21 cellular contexts compared by ENCODE assay signal in genomic region chr2:151852260-151853069, GRCh38. TPM values are rescaled to one million over a fixed set of nuclear protein-coding genes. Genes with fewer than 3 reads are reported as not detected.
A peak's percentile ranks its signal among the peaks of the same experiment; 100 is the strongest.
DNase-seq lines count a peak whose midpoint lies in the region; ATAC-seq, FAIRE-seq and TF ChIP-seq lines count a peak whose summit lies in the region.
"Had no signal": no experiment of that assay in that cellular context is flagged by ENCODE, and none has a peak within 500 bp of the region (broad histone marks: within the 10 kb centered on the region; RNA-seq: fewer than 3 reads in every experiment).

No MANE protein-coding gene starts in this region.

- H3K4me1 Mint-ChIP-seq in endodermal cell, result peaks cover 19% of the 10 kb centered on the region
- H3K4me1 Mint-ChIP-seq: activated naive CD4-positive, alpha-beta T cell treated with anti-CD3 and anti-CD28 coated beads, Interleukin-2, amount 50 U/mL, for 24 hours; CD4-positive, CD25-positive, alpha-beta regulatory T cell had no signal

- no peak overlapping the region for H3K27ac Mint-ChIP-seq in endodermal cell
- H3K27ac Mint-ChIP-seq: activated CD8-positive, alpha-beta T cell treated with anti-CD3 and anti-CD28 coated beads, Interleukin-2, amount 10 ng/mL, durations not matched to agents 7 days and 5 days; activated naive CD4-positive, alpha-beta T cell treated with anti-CD3 and anti-CD28 coated beads, Interleukin-2, amount 50 U/mL, for 24 hours; CD4-positive, CD25-positive, alpha-beta regulatory T cell had no signal

- H3K9me3 Mint-ChIP-seq in endodermal cell, result no peaks in the 10 kb centered on the region
- H3K9me3 Mint-ChIP-seq: activated naive CD4-positive, alpha-beta T cell treated with anti-CD3 and anti-CD28 coated beads, Interleukin-2, amount 50 U/mL, for 24 hours; activated T-cell treated with anti-CD3 and anti-CD28 coated beads, Interleukin-2, amount 50 U/mL, for 4 hours; CD4-positive, CD25-positive, alpha-beta regulatory T cell had no signal

- H3K36me3 Mint-ChIP-seq in endodermal cell (ENCODE audit: low read depth), result no peaks in the 10 kb centered on the region
- H3K36me3 Mint-ChIP-seq: CD4-positive, CD25-positive, alpha-beta regulatory T cell had no signal

- peak; percentile 84 for ATAC-seq in sciatic nerve
- ATAC-seq in GM21717 (IDR thresholded peaks at IDR 0.05; ENCODE audit: unreplicated experiment), result no peak
- ATAC-seq: activated CD4-positive, CD25-positive, alpha-beta regulatory T cell treated with anti-CD3 and anti-CD28 coated beads, Interleukin-2, amount 50 U/mL, for 24 hours; activated CD8-positive, alpha-beta T cell treated with anti-CD3 and anti-CD28 coated beads, Interleukin-2, amount 10 ng/mL, durations not matched to agents 7 days and 5 days; activated T-cell treated with anti-CD3 and anti-CD28 coated beads, Interleukin-2, amount 50 U/mL, for 4 hours had no signal

- H3K9ac ChIP-seq in endodermal cell (ENCODE audit: extremely low read depth, low read length, poor library complexity, severe bottlenecking), result no peak overlapping the region

- H3K36me3 ChIP-seq in endodermal cell (ENCODE audit: control insufficient read depth, insufficient read depth, low read length), result no peaks in the 10 kb centered on the region
- H3K36me3 ChIP-seq: esophagus muscularis mucosa, neutrophil, suprapubic skin had no signal

- DNase-seq in GM12892 (ENCODE audit: insufficient read length), result no peak
- DNase-seq in HT1080 (ENCODE audit: low read depth), result peak; percentile 10
- DNase-seq in fibroblast of the aortic adventitia (ENCODE audit: low read depth), result peak; percentile 15
- no peak for DNase-seq in sciatic nerve (ENCODE audit: low spot score)
- DNase-seq in DMS53 (lab: John Stamatoyannopoulos, UW), result no peak
- no peak for DNase-seq in endodermal cell
- DNase-seq: activated CD8-positive, alpha-beta T cell treated with anti-CD3 and anti-CD28 coated beads, Interleukin-2, amount 10 ng/mL, durations not matched to agents 7 days and 5 days; activated T-cell treated with anti-CD3 and anti-CD28 coated beads, Interleukin-2, amount 50 U/mL, for 4 hours; CD4-positive, CD25-positive, alpha-beta regulatory T cell; cerebellar nuclear complex; DMS 273 treated with DMSO at 0.1 percent for 48 hours; effector CD4-positive, alpha-beta T cell; NCI-H1417 treated with DMSO at 0.1 percent for 48 hours; RPMI8226; T-helper 9 cell had no signal

- FAIRE-seq in GM12892 (lab: Jason Lieb, UNC), result peak; percentile 81

- no peak overlapping the region for H3K4me3 Mint-ChIP-seq in endodermal cell
- H3K4me3 Mint-ChIP-seq: activated CD8-positive, alpha-beta T cell treated with anti-CD3 and anti-CD28 coated beads, Interleukin-2, amount 10 ng/mL, durations not matched to agents 7 days and 5 days; activated naive CD4-positive, alpha-beta T cell treated with anti-CD3 and anti-CD28 coated beads, Interleukin-2, amount 50 U/mL, for 24 hours; activated T-cell treated with anti-CD3 and anti-CD28 coated beads, Interleukin-2, amount 50 U/mL, for 4 hours; CD4-positive, CD25-positive, alpha-beta regulatory T cell had no signal

- no peak overlapping the region for H3K4me3 ChIP-seq in fibroblast of the aortic adventitia (ENCODE audit: low read depth, low read length)
- no peak overlapping the region for H3K4me3 ChIP-seq in endodermal cell (ENCODE audit: low read length)
- H3K4me3 ChIP-seq: esophagus muscularis mucosa, suprapubic skin had no signal

- TF ChIP-seq POLR2A in GM12892 (IDR thresholded peaks at IDR 0.05; ENCODE audit: low read depth, low read length), result no peak

- intact Hi-C loops in sciatic nerve (cut with DNase I), result no loop called here

- no peak overlapping the region for H3K27ac ChIP-seq in endodermal cell (ENCODE audit: low read depth, low read length)
- H3K27ac ChIP-seq: esophagus muscularis mucosa, neutrophil, suprapubic skin had no signal

- no peaks in the 10 kb centered on the region for H3K27me3 ChIP-seq in endodermal cell (ENCODE audit: control insufficient read depth, insufficient read depth, low read length, poor library complexity, severe bottlenecking)
- H3K27me3 ChIP-seq: esophagus muscularis mucosa, neutrophil, suprapubic skin had no signal

- H3K9me3 ChIP-seq in endodermal cell (ENCODE audit: control insufficient read depth, low read length), result no peaks in the 10 kb centered on the region
- H3K9me3 ChIP-seq: esophagus muscularis mucosa, neutrophil, suprapubic skin had no signal

- peaks cover 13% of the 10 kb centered on the region for H3K4me1 ChIP-seq in endodermal cell (ENCODE audit: control insufficient read depth, insufficient read depth, low read length)
- H3K4me1 ChIP-seq: esophagus muscularis mucosa, suprapubic skin had no signal

- no peaks in the 10 kb centered on the region for H3K27me3 Mint-ChIP-seq in endodermal cell (ENCODE audit: insufficient read depth)
- H3K27me3 Mint-ChIP-seq: activated naive CD4-positive, alpha-beta T cell treated with anti-CD3 and anti-CD28 coated beads, Interleukin-2, amount 50 U/mL, for 24 hours had no signal

- no peak for TF ChIP-seq CTCF in fibroblast of the aortic adventitia (IDR thresholded peaks at IDR 0.05; ENCODE audit: insufficient read depth, low read length)
- no peak for TF ChIP-seq CTCF in endodermal cell (conservative IDR thresholded peaks at IDR 0.05)

- WGBS in endodermal cell (ENCODE audit: insufficient coverage in 1 of 2, insufficient read length in 1 of 2), 2 experiments, result 95 to 100% methylated on average over 2 to 5 of the region's 6 CpGs

RNA-seq across cellular contexts. Expression of gene ARL5A, which starts 24.2 kb away (rescaled TPM):
- 55.2 TPM for polyA plus RNA-seq in GM12892 (2012; ENCODE audit: missing spikeins)
- total RNA-seq in HT1080 (2014; rRNA removed; shearing (Covaris generic)), result 79.3 and 94.7 TPM in 2 replicates
- polyA plus RNA-seq in HT1080 (2015; cell fraction: cytosol; rRNA removed), result 20.5 and 29.4 TPM in 2 replicates
- polyA plus RNA-seq in HT1080 (2015; cell fraction: nucleus; rRNA removed), result 13.5 and 15.2 TPM in 2 replicates
- total RNA-seq in fibroblast of the aortic adventitia (ENCODE audit: low replicate concordance), result 45.6 and 161 TPM in 2 replicates
- 51.4 TPM for total RNA-seq in sciatic nerve
- total RNA-seq in endodermal cell, result 10 to 100 TPM; 72.2 to 77.1 TPM
- polyA plus RNA-seq in endodermal cell (2013, experiment 1 of 2), result 37.0 TPM
- 40.2 TPM for polyA plus RNA-seq in endodermal cell (2013, experiment 2 of 2)

Comparison
In these comparisons a context has a peak if more than half of its experiments do, and no peak if none do; other contexts are left out.
1. DNase-seq: peak in HT1080 (single experiment) and fibroblast of the aortic adventitia (single experiment); none in GM12892 (single experiment), sciatic nerve (single experiment), DMS53 (single experiment) and endodermal cell (single experiment).